ENCODE assay signal across 1 cellular context in genomic region chr10:70344144-70344543, GRCh38.
TF ChIP-seq lines count a peak whose summit lies in the region.

No MANE protein-coding gene starts in this region.

TF ChIP-seq in K562, 482 proteins besides CTCF, POLR2A, EP300 and RAD21:
- TF ChIP-seq PKNOX1 (IDR thresholded peaks at IDR 0.05) (0 out of 2 replicates have a peak, but pooled peaks have one; percentile 7), MTA1 (IDR thresholded peaks at IDR 0.05; ENCODE audit: borderline replicate concordance) (no peak), TFE3 (CRISPR knock-in tag; IDR thresholded peaks at IDR 0.05) (peak; percentile 73), SETDB1 (IDR thresholded peaks at IDR 0.05; ENCODE audit: low read length) (no peak), PCBP2 (IDR thresholded peaks at IDR 0.05; ENCODE audit: low read depth, low read length, poor library complexity, severe bottlenecking) (no peak), KDM4B (IDR thresholded peaks at IDR 0.05; ENCODE audit: borderline replicate concordance in 2 of 2, low read depth in 1 of 2) (no peak), MEF2A (IDR thresholded peaks at IDR 0.05; ENCODE audit: control insufficient read depth, low read depth, low read length) (no peak), MYNN (IDR thresholded peaks at IDR 0.05) (no peak), MYNN (CRISPR knock-in tag; IDR thresholded peaks at IDR 0.05) (no peak), REST (CRISPR knock-in tag; IDR thresholded peaks at IDR 0.05; ENCODE audit: low read depth) (no peak), MCM3 (IDR thresholded peaks at IDR 0.05) (no peak), ZBTB8A (IDR thresholded peaks at IDR 0.05; ENCODE audit: partially characterized antibody) (no peak), PPARD (CRISPR knock-in tag; IDR thresholded peaks at IDR 0.05) (no peak), ZNF175 (CRISPR knock-in tag; IDR thresholded peaks at IDR 0.05; ENCODE audit: low read depth) (no peak), ZNF561 (CRISPR knock-in tag; conservative IDR thresholded peaks at IDR 0.05) (no peak), CC2D1A (IDR thresholded peaks at IDR 0.05) (no peak)
TF ChIP-seq in K562: peak in this region for 2.
